9 cellular contexts compared by ENCODE assay signal in the genomic region with DNA sequence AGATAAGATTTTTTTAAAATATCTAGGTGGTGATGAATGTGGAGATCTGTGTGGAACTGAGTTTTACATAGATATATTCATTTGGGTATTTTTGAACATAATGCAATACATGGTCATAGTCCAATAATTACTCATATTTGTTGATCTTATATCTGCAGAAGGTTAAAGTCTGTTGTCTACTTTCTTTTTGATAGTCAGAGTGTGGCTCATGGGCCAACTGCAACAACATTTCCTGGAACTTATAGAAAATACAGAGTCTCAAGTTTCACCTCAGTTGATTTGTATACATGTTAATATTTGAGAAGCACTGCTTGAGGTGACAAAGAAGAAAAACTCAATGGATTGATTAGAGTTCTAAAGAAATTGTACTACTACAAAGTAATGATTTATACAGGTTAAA.
"Had no signal": no experiment of that assay in that cellular context is flagged by ENCODE, and none has a peak within 500 bp of the region (broad histone marks: within the 10 kb centered on the region; RNA-seq: fewer than 3 reads in every experiment).

No MANE protein-coding gene starts in this region.

- H3K4me1 Mint-ChIP-seq: GM23338, IgD-negative memory B cell had no signal

- H3K36me3 ChIP-seq: HAP-1 had no signal

- H3K4me3 Mint-ChIP-seq: GM23338, HFFc6, IgD-negative memory B cell had no signal

- H2AFZ ChIP-seq: GM23338 had no signal

- H3K36me3 Mint-ChIP-seq: IgD-negative memory B cell had no signal

- H3K27ac Mint-ChIP-seq: GM23338, HFFc6, IgD-negative memory B cell had no signal

- H3K27ac ChIP-seq: HL-60 had no signal

- DNase-seq: H7, HFFc6, KBM-7 had no signal

- H3K4me2 ChIP-seq: GM23338 had no signal

- ATAC-seq: GM23338, HCT116, HepG2 had no signal

- H3K4me3 ChIP-seq: GM23338, HAP-1 had no signal

- H3K9me3 ChIP-seq: HAP-1 had no signal

- H3K9me3 Mint-ChIP-seq: IgD-negative memory B cell had no signal

- H3K27me3 Mint-ChIP-seq: IgD-negative memory B cell had no signal
